ENCODE assay signal across 12 cellular contexts in genomic region chr2:221629478-221629877, GRCh38. TPM values are rescaled to one million over a fixed set of nuclear protein-coding genes. Genes with fewer than 3 reads are reported as not detected.
DNase-seq lines count a peak whose midpoint lies in the region; TF ChIP-seq lines count a peak whose summit lies in the region.
"Had no signal": no experiment of that assay in that cellular context is flagged by ENCODE, and none has a peak within 500 bp of the region (broad histone marks: within the 10 kb centered on the region; RNA-seq: fewer than 3 reads in every experiment).

No MANE protein-coding gene starts in this region.

- H3K27ac ChIP-seq in RWPE1 = no peak overlapping the region

- POLR2A ChIA-PET in RWPE1 (lab: Yijun Ruan, JAX; ENCODE audit: low non-redundant PET) = no interaction called here

- in situ Hi-C loops in G401 (cut with HindIII; ENCODE audit: low sequenced_read_pairs) = no loop called here

- DNase-seq in GM04503 (ENCODE audit: low read depth) (peak; percentile 65), RWPE1 (ENCODE audit: low spot score) (peak; percentile 29), fibroblast of pulmonary artery (ENCODE audit: low read depth) (peak; percentile 42), stromal cell of bone marrow (ENCODE audit: low read depth) (peak; percentile 72), nucleus accumbens (lab: John Stamatoyannopoulos, UW) (no peak), NAMALWA (ENCODE audit: low spot score) (no peak), G401 (ENCODE audit: low spot score) (no peak)
- DNase-seq: DND-41, endodermal cell, MM.1S, NCI-H2227 treated with DMSO at 0.1 percent for 48 hours, RPMI8226 had no signal

- TF ChIP-seq CTCF in RWPE1 (conservative IDR thresholded peaks at IDR 0.05; ENCODE audit: low read depth) (no peak), fibroblast of pulmonary artery (IDR thresholded peaks at IDR 0.05; ENCODE audit: low read length, missing control alignments) (no peak)

- H3K4me3 ChIP-seq in fibroblast of pulmonary artery (replicated peaks; ENCODE audit: low read depth, low read length) = no peak overlapping the region

- CTCF ChIA-PET in RWPE1 (lab: Yijun Ruan, JAX) = no interaction called here

RNA-seq across cellular contexts. Expression of gene EPHA4, which starts 57.4 kb away (rescaled TPM):
- total RNA-seq in G401 (2014; rRNA removed; shearing (Covaris generic)) = not detected in 2 replicates

Comparison
In these comparisons a context has a peak if more than half of its experiments do, and no peak if none do; other contexts are left out.
1. DNase-seq: peak in GM04503 (single experiment), RWPE1 (single experiment), fibroblast of pulmonary artery (single experiment) and stromal cell of bone marrow (single experiment); none in nucleus accumbens (0 of 56), NAMALWA (single experiment) and G401 (single experiment).